In the genomic region with DNA sequence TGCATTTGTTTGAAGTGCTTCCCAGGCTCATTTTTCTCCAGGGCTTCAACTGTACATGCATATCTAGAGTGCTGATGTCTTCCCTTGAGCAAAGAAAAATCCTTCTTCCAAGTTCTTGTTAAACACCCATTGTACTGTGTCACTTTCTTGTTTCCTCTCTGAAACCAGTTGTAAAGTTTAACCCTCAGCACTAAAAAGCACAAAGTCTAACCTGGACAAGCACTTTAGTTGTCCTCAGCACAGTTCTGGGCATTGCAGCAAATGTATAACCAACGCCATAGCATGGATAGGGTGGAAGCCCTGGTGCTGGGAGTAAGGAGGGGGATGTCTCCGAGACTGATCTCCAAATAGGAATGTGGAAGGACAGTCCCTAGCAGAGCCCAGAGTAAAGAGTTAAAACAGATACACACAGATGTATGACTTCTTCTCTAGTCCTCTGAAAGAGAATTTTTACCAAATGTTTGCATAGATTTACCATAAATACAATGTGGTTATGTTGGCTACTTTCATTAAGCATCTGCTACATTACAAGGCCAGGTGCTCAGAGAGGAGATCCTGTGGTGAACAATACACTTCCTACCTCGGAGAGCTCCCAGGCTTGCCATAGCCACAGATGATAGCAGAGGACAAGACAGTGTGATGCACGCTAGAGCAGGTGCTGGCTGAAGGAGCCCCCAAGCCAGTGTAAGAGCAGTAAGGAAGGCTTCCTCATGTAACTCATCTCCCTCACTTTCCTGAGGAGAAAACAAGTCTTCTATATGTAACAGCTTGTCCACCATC, we compare ENCODE assay signal across 1 cellular context.
TF ChIP-seq lines count a peak whose summit lies in the region.

No MANE protein-coding gene starts in this region.

TF ChIP-seq in HepG2, 621 proteins besides CTCF, POLR2A, EP300 and RAD21 (continued from another document):
- TF ChIP-seq, protein P1, sequence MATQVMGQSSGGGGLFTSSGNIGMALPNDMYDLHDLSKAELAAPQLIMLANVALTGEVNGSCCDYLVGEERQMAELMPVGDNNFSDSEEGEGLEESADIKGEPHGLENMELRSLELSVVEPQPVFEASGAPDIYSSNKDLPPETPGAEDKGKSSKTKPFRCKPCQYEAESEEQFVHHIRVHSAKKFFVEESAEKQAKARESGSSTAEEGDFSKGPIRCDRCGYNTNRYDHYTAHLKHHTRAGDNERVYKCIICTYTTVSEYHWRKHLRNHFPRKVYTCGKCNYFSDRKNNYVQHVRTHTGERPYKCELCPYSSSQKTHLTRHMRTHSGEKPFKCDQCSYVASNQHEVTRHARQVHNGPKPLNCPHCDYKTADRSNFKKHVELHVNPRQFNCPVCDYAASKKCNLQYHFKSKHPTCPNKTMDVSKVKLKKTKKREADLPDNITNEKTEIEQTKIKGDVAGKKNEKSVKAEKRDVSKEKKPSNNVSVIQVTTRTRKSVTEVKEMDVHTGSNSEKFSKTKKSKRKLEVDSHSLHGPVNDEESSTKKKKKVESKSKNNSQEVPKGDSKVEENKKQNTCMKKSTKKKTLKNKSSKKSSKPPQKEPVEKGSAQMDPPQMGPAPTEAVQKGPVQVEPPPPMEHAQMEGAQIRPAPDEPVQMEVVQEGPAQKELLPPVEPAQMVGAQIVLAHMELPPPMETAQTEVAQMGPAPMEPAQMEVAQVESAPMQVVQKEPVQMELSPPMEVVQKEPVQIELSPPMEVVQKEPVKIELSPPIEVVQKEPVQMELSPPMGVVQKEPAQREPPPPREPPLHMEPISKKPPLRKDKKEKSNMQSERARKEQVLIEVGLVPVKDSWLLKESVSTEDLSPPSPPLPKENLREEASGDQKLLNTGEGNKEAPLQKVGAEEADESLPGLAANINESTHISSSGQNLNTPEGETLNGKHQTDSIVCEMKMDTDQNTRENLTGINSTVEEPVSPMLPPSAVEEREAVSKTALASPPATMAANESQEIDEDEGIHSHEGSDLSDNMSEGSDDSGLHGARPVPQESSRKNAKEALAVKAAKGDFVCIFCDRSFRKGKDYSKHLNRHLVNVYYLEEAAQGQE (IDR thresholded peaks at IDR 0.05; ENCODE audit: borderline replicate concordance in 1 of 2, low read depth in 1 of 2, low read length in 2 of 2): peak; percentile 27 to 90
